Comparison of ENCODE assay signal across 8 cellular contexts in the genomic region with DNA sequence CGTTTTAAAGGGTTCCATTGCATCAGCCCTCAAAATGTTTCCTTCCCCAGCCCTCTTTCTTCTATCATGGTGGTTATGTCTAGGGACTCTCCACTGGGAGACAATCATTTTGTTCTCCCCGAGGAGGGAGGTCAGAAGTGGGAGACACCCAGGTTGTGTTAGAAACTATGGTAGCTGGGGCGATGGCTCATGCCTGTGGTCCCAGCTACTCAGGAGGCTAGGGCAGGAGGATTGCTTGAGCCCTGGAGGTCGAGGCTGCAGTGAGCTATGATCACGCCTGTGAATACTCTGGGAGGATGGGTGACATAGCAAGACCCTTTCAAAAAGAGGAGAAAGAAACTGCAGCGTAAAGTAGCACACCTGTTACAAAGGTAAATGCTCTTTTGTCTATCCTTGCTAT. TPM values are rescaled to one million over a fixed set of nuclear protein-coding genes. Genes with fewer than 3 reads are reported as not detected.
DNase-seq lines count a peak whose midpoint lies in the region; ATAC-seq, FAIRE-seq and TF ChIP-seq lines count a peak whose summit lies in the region.

No MANE protein-coding gene starts in this region.

- H3K9ac ChIP-seq in H9 (ENCODE audit: extremely low read depth, insufficient read length, low read length) (peak overlapping the region; percentile 77), kidney (ENCODE audit: low read length in 2 of 2) (peak overlapping the region; percentile 66 to 87)

- H2AK5ac ChIP-seq in H9 (ENCODE audit: insufficient read length, low read length), result no peak overlapping the region

- H2BK12ac ChIP-seq in H9 (ENCODE audit: insufficient read length, low read depth, low read length), result peak overlapping the region; percentile 51

- no peaks in the 10 kb centered on the region for H4K20me1 ChIP-seq in H9 (ENCODE audit: control insufficient read depth, insufficient read depth, insufficient read length)

- FAIRE-seq in A549 (lab: Jason Lieb, UNC) (no peak), kidney (lab: Jason Lieb, UNC) (no peak)

- TF ChIP-seq CTCF in A549 (IDR thresholded peaks at IDR 0.05) (no peak), H9 (conservative IDR thresholded peaks at IDR 0.05) (no peak), kidney (IDR thresholded peaks at IDR 0.05; ENCODE audit: borderline replicate concordance, extremely low read depth, insufficient read depth) (no peak), suprapubic skin (IDR thresholded peaks at IDR 0.05) (no peak)

- H2BK15ac ChIP-seq in H9 (ENCODE audit: low read depth, low read length), result 0 out of 2 replicates have a peak overlapping the region, but pooled peaks have one; percentile 98

- intact Hi-C loops in kidney (cut with DNase I), result no loop called here

- no peak overlapping the region for H2BK120ac ChIP-seq in H9 (ENCODE audit: low read depth, low read length, poor library complexity, severe bottlenecking)

- H3K36me3 ChIP-seq in kidney (ENCODE audit: control insufficient read depth in 1 of 2, insufficient read depth in 2 of 2, low read length in 2 of 2) (no peaks in the 10 kb centered on the region), suprapubic skin (no peaks in the 10 kb centered on the region)

- no peak overlapping the region for H4K5ac ChIP-seq in H9 (ENCODE audit: insufficient read length, low read depth, low read length)

- no peak overlapping the region for H3K23ac ChIP-seq in H9 (ENCODE audit: insufficient read length, low read depth, low read length)

- H3K79me2 ChIP-seq in H9 (ENCODE audit: insufficient read depth, low read length), result no peaks in the 10 kb centered on the region

- peaks cover 0 to 3% of the 10 kb centered on the region in 2 experiments; a peak in 2 of 5 replicates for H3K9me3 Mint-ChIP-seq in H9
- H3K9me3 Mint-ChIP-seq in activated naive CD8-positive, alpha-beta T cell treated with anti-CD3 and anti-CD28 coated beads, Interleukin-2, amount 50 U/mL, for 24 hours, result no peaks in the 10 kb centered on the region

- WGBS in A549 (ENCODE audit: missing lambda C conversion rate), result 66% methylated on average over 6 of the region's 6 CpGs
- no CpG with 5 or more reads among the region's 6 CpGs for WGBS in H9 (ENCODE audit: extremely low coverage, insufficient read length, low lambda C conversion rate)
- WGBS in suprapubic skin, result 60% methylated on average over 6 of the region's 6 CpGs

- peak overlapping the region; percentile 78 to 86 (median 84); a peak in 6 of 7 replicates for H3K27ac Mint-ChIP-seq in H9
- H3K27ac Mint-ChIP-seq in activated naive CD8-positive, alpha-beta T cell treated with anti-CD3 and anti-CD28 coated beads, Interleukin-2, amount 50 U/mL, for 24 hours, result peak overlapping the region; percentile 89

- no peak overlapping the region for H4K91ac ChIP-seq in H9 (ENCODE audit: insufficient read length, low read depth, low read length)

- no peak overlapping the region for H2AFZ ChIP-seq in H9 (ENCODE audit: low read length)

- no peaks in the 10 kb centered on the region for H3K79me1 ChIP-seq in H9 (ENCODE audit: insufficient read depth, low read depth, low read length, poor library complexity, severe bottlenecking)

- H3K4me3 ChIP-seq in A549 (peak overlapping the region; percentile 40), kidney (ENCODE audit: low read length in 2 of 2) (peak overlapping the region; percentile 59 to 61), suprapubic skin (peak overlapping the region; percentile 55)

- DNase-seq in A549 (ENCODE audit: low read depth in 1 of 2, low spot score in 1 of 2) (no peak), H9 (no peak), kidney (peak; percentile 46), suprapubic skin (ENCODE audit: low spot score in 2 of 2) (no peak), activated gamma-delta T cell (lab: John Stamatoyannopoulos, UW) (no peak), COLO668 (lab: John Stamatoyannopoulos, UW; ENCODE audit: unreplicated experiment) (no peak)
- DNase-seq in activated naive CD8-positive, alpha-beta T cell treated with anti-CD3 and anti-CD28 coated beads, Interleukin-2, amount 50 U/mL, for 24 hours, result peak; percentile 32

- peaks cover 6% of the 10 kb centered on the region for H3K23me2 ChIP-seq in H9 (ENCODE audit: insufficient read length, low read depth, low read length, poor library complexity, severe bottlenecking)

- no peak overlapping the region for H2BK5ac ChIP-seq in H9 (ENCODE audit: insufficient read length, low read length)

- CTCF ChIA-PET in A549 (lab: Yijun Ruan, JAX), result interaction anchor here (0.6 to 9.5 kb wide), 29 partner anchors 8 to 666 kb away, joined by 3 to 399 read pairs (median 4); a partner anchor contains a TSS

- H3K36me3 Mint-ChIP-seq in H9 (ENCODE audit: insufficient read depth in 1 of 3, low read depth in 3 of 3), result peaks cover 0 to 12% (median 12%) of the 10 kb centered on the region in 3 experiments; a peak in 5 of 7 replicates
- no peaks in the 10 kb centered on the region for H3K36me3 Mint-ChIP-seq in activated naive CD8-positive, alpha-beta T cell treated with anti-CD3 and anti-CD28 coated beads, Interleukin-2, amount 50 U/mL, for 24 hours (ENCODE audit: low read depth)

- H3K27me3 Mint-ChIP-seq in H9 (ENCODE audit: low read depth), result no peaks in the 10 kb centered on the region
- no peaks in the 10 kb centered on the region for H3K27me3 Mint-ChIP-seq in activated naive CD8-positive, alpha-beta T cell treated with anti-CD3 and anti-CD28 coated beads, Interleukin-2, amount 50 U/mL, for 24 hours

- peak overlapping the region; percentile 92 for H3K14ac ChIP-seq in H9 (ENCODE audit: insufficient read depth, low read length)

- H3K9me3 ChIP-seq in A549, result no peaks in the 10 kb centered on the region
- H3K9me3 ChIP-seq in H9 (ENCODE audit: control insufficient read depth, low read depth, low read length), result no peaks in the 10 kb centered on the region
- no peaks in the 10 kb centered on the region for H3K9me3 ChIP-seq in kidney (ENCODE audit: control insufficient read depth in 1 of 2, low read length in 2 of 2)
- H3K9me3 ChIP-seq in suprapubic skin, result no peaks in the 10 kb centered on the region

- H3K4me1 ChIP-seq in A549, result peaks cover 35% of the 10 kb centered on the region
- H3K4me1 ChIP-seq in H9 (ENCODE audit: insufficient read depth, low read length), result peaks cover 3% of the 10 kb centered on the region; the same call in 1 of the 2 replicates
- H3K4me1 ChIP-seq in kidney (ENCODE audit: control insufficient read depth in 1 of 2, insufficient read depth in 1 of 2, low read depth in 1 of 2, low read length in 2 of 2), result peaks cover 4 to 6% of the 10 kb centered on the region in 2 donors
- peaks cover 13% of the 10 kb centered on the region for H3K4me1 ChIP-seq in suprapubic skin

- TF ChIP-seq EP300 in A549 (IDR thresholded peaks at IDR 0.05) (no peak), suprapubic skin (IDR thresholded peaks at IDR 0.05) (no peak)

- H4K8ac ChIP-seq in H9 (replicated peaks; ENCODE audit: insufficient read length, low read depth, low read length), result no peak overlapping the region

- H3K18ac ChIP-seq in H9 (ENCODE audit: insufficient read length, low read depth, low read length), result peak overlapping the region; percentile 94

- H2BK20ac ChIP-seq in H9 (ENCODE audit: low read depth, low read length, poor library complexity, severe bottlenecking), result no peak overlapping the region

- no peaks in the 10 kb centered on the region for H3K27me3 ChIP-seq in H9 (ENCODE audit: insufficient read depth, low read length)
- no peaks in the 10 kb centered on the region for H3K27me3 ChIP-seq in suprapubic skin

- H3K4me2 ChIP-seq in A549 (peak overlapping the region; percentile 80), H9 (ENCODE audit: insufficient read depth, insufficient read length, low read length) (peak overlapping the region; percentile 67)

- H3K27ac ChIP-seq in A549, result peak overlapping the region; percentile 87 to 91
- no peak overlapping the region for H3K27ac ChIP-seq in H9 (ENCODE audit: insufficient read length, low read depth, low read length)
- peak overlapping the region; percentile 59 to 89 for H3K27ac ChIP-seq in kidney (ENCODE audit: low read depth in 2 of 2, low read length in 2 of 2)
- H3K27ac ChIP-seq in suprapubic skin, result peak overlapping the region; percentile 83

- TF ChIP-seq RAD21 in A549 (conservative IDR thresholded peaks at IDR 0.05 in 1 of 2, IDR thresholded peaks at IDR 0.05 in 1 of 2), result no peak

- no peak overlapping the region for H3K4ac ChIP-seq in H9 (ENCODE audit: low read depth, low read length)

- no peak overlapping the region for H3T11ph ChIP-seq in H9 (ENCODE audit: low read length)

- POLR2A ChIA-PET in A549 (lab: Yijun Ruan, JAX), result interaction anchor here (0.6 to 3.0 kb wide), 15 partner anchors 10 to 167 kb away, joined by 3 to 105 read pairs (median 6); a partner anchor contains a TSS

- ATAC-seq in A549 (peak; percentile 14 to 35; a peak in 5 of 6 replicates), GM21619 (IDR thresholded peaks at IDR 0.05; ENCODE audit: unreplicated experiment) (no peak)
- ATAC-seq in activated naive CD8-positive, alpha-beta T cell treated with anti-CD3 and anti-CD28 coated beads, Interleukin-2, amount 50 U/mL, for 24 hours, result peak; percentile 15

- peaks cover 20 to 30% of the 10 kb centered on the region in 2 experiments for H3K4me1 Mint-ChIP-seq in H9
- peaks cover 19% of the 10 kb centered on the region for H3K4me1 Mint-ChIP-seq in activated naive CD8-positive, alpha-beta T cell treated with anti-CD3 and anti-CD28 coated beads, Interleukin-2, amount 50 U/mL, for 24 hours

- H3K56ac ChIP-seq in H9 (ENCODE audit: insufficient read length, low read depth, low read length), result no peak overlapping the region

- TF ChIP-seq POLR2A in A549 (IDR thresholded peaks at IDR 0.05; ENCODE audit: low read length) (no peak), suprapubic skin (IDR thresholded peaks at IDR 0.05) (no peak)

- peak overlapping the region; percentile 57 to 77 for H3K4me3 Mint-ChIP-seq in H9
- H3K4me3 Mint-ChIP-seq in activated naive CD8-positive, alpha-beta T cell treated with anti-CD3 and anti-CD28 coated beads, Interleukin-2, amount 50 U/mL, for 24 hours, result peak overlapping the region; percentile 82

RNA-seq across cellular contexts. Expression of a gene that starts 13.0 kb away (rescaled TPM):
- polyA plus RNA-seq in A549 (2011; rRNA removed) (33.3 and 40.4 TPM in 2 replicates), A549 (2017; fragmentation: RNase III; extraction: RNeasy Plus Mini Kit Qiagen cat#74134 plus additional on column Dnase treatment) (17.2 to 19.1 TPM (median 19.1 TPM) in 3 replicates), kidney (ENCODE audit: insufficient read depth, low read depth, low replicate concordance) (19.7 TPM)
- 19.4 and 20.2 TPM in 2 replicates for polyA plus RNA-seq in A549 (2012; cell fraction: cytosol; rRNA removed)
- polyA plus RNA-seq in A549 (2012; cell fraction: nucleus; rRNA removed), result 11.1 and 15.2 TPM in 2 replicates
- 16.6 and 22.1 TPM in 2 replicates for polyA minus RNA-seq in A549 (2011; rRNA and poly(A)+ RNA removed)
- total RNA-seq in H9 (2021) (2.1 and 2.6 TPM in 2 replicates), kidney (16.6 TPM), suprapubic skin (10 to 100 TPM in 2 of 4 donors, 1 to 10 TPM in 2; 4.3 to 15.8 (median 8.5) TPM)

RNA-seq across cellular contexts. Expression of a gene that starts 18.5 kb away (rescaled TPM):
- 15.3 and 16.8 TPM in 2 replicates for polyA plus RNA-seq in A549 (2011; rRNA removed)
- polyA plus RNA-seq in A549 (2012; cell fraction: cytosol; rRNA removed), result 42.8 and 51.9 TPM in 2 replicates
- 44.4 and 50.4 TPM in 2 replicates for polyA plus RNA-seq in A549 (2012; cell fraction: nucleus; rRNA removed)
- 20.8 to 22.1 TPM (median 21.8 TPM) in 3 replicates for polyA plus RNA-seq in A549 (2017; fragmentation: RNase III; extraction: RNeasy Plus Mini Kit Qiagen cat#74134 plus additional on column Dnase treatment)
- 8.9 and 9.8 TPM in 2 replicates for polyA minus RNA-seq in A549 (2011; rRNA and poly(A)+ RNA removed)
- 13.7 and 16.3 TPM in 2 replicates for total RNA-seq in H9 (2021)
- total RNA-seq in kidney, result 19.0 TPM
- 21.3 TPM for polyA plus RNA-seq in kidney (ENCODE audit: insufficient read depth, low read depth, low replicate concordance)
- 10 to 100 TPM in 1 of 4 donors, 1 to 10 TPM in 3; 3.0 to 16.5 (median 7.5) TPM for total RNA-seq in suprapubic skin

RNA-seq across cellular contexts. Expression of a gene that starts 22.7 kb away (rescaled TPM):
- polyA plus RNA-seq in A549 (2011; rRNA removed), result 26.2 and 45.1 TPM in 2 replicates
- 38.3 and 43.1 TPM in 2 replicates for polyA plus RNA-seq in A549 (2012; cell fraction: cytosol; rRNA removed)
- 103 and 139 TPM in 2 replicates for polyA plus RNA-seq in A549 (2012; cell fraction: nucleus; rRNA removed)
- polyA plus RNA-seq in A549 (2017; fragmentation: RNase III; extraction: RNeasy Plus Mini Kit Qiagen cat#74134 plus additional on column Dnase treatment), result 31.0 to 38.6 TPM (median 31.6 TPM) in 3 replicates
- 20.9 and 25.3 TPM in 2 replicates for polyA minus RNA-seq in A549 (2011; rRNA and poly(A)+ RNA removed)
- total RNA-seq in H9 (2021), result 165 and 166 TPM in 2 replicates
- 35.7 TPM for total RNA-seq in kidney
- polyA plus RNA-seq in kidney (ENCODE audit: insufficient read depth, low read depth, low replicate concordance), result 10.3 TPM
- total RNA-seq in suprapubic skin, result 10 to 100 TPM in 1 of 4 donors, 1 to 10 TPM in 3; 1.3 to 15.4 (median 6.9) TPM

RNA-seq across cellular contexts. Expression of a gene that starts 24.3 kb away (rescaled TPM):
- polyA plus RNA-seq in A549 (2011; rRNA removed) (1,913 and 2,511 TPM in 2 replicates), A549 (2017; fragmentation: RNase III; extraction: RNeasy Plus Mini Kit Qiagen cat#74134 plus additional on column Dnase treatment) (1,221 to 1,293 TPM (median 1,253 TPM) in 3 replicates), kidney (ENCODE audit: insufficient read depth, low read depth, low replicate concordance) (1,220 TPM)
- polyA plus RNA-seq in A549 (2012; cell fraction: cytosol; rRNA removed), result 2,740 and 2,946 TPM in 2 replicates
- polyA plus RNA-seq in A549 (2012; cell fraction: nucleus; rRNA removed), result 1,813 and 1,843 TPM in 2 replicates
- polyA minus RNA-seq in A549 (2011; rRNA and poly(A)+ RNA removed), result 2,693 and 3,241 TPM in 2 replicates
- total RNA-seq in H9 (2021) (1,177 and 1,211 TPM in 2 replicates), kidney (437 TPM), suprapubic skin (100 to 1,000 TPM; 185 to 498 (median 405) TPM)

RNA-seq across cellular contexts. Expression of a gene that starts 36.1 kb away (rescaled TPM):
- polyA plus RNA-seq in A549 (2011; rRNA removed) (11.3 and 23.1 TPM in 2 replicates), A549 (2017; fragmentation: RNase III; extraction: RNeasy Plus Mini Kit Qiagen cat#74134 plus additional on column Dnase treatment) (40.3 to 51.6 TPM (median 51.2 TPM) in 3 replicates), kidney (ENCODE audit: insufficient read depth, low read depth, low replicate concordance) (34.2 TPM)
- polyA plus RNA-seq in A549 (2012; cell fraction: cytosol; rRNA removed), result 26.7 and 40.3 TPM in 2 replicates
- 96.0 and 102 TPM in 2 replicates for polyA plus RNA-seq in A549 (2012; cell fraction: nucleus; rRNA removed)
- polyA minus RNA-seq in A549 (2011; rRNA and poly(A)+ RNA removed), result 14.1 and 24.0 TPM in 2 replicates
- total RNA-seq in H9 (2021) (97.9 and 103 TPM in 2 replicates), kidney (119 TPM), suprapubic skin (100 to 1,000 TPM in 1 of 4 donors, 10 to 100 TPM in 3; 58.4 to 137 (median 67.7) TPM)

Comparison
In these comparisons a context has a peak if more than half of its experiments do, and no peak if none do; other contexts are left out.
1. DNase-seq: peak in activated naive CD8-positive, alpha-beta T cell treated with anti-CD3 and anti-CD28 coated beads, Interleukin-2, amount 50 U/mL, for 24 hours (single experiment) and kidney (single experiment); none in A549 (0 of 2), H9 (single experiment), suprapubic skin (0 of 2), activated gamma-delta T cell (single experiment) and COLO668 (single experiment).
2. Peak in every context shown above with its lines, with median percentiles within 50 percentile points of each other: H3K4me3 ChIP-seq.